In the genomic region with DNA sequence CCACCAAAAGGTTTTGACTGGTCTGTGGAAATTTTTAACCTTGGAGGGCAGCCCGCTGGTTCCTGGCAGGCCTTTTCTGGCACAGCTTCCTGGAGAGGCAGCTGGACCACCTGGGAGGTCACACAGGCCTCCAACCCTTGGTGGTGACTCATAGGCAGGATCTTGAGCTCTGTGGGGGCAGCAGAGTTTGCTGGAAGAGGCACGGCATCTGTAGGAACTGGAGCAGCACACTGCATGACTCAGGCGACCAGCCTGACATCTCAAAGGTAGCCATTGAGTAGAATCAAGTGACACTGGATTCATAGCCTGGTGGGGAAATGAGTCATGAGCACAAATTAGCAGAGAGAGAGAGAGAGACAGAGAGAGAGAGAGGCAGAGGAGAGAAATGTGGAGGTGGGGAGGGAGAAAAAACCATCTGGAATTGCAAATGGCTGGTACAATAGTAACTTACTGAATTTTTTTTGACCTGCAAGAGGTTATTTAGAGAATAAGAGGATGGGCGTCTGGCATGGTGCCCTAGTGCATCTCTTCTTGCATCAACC, we compare ENCODE assay signal across 9 cellular contexts. TPM values are rescaled to one million over a fixed set of nuclear protein-coding genes. Genes with fewer than 3 reads are reported as not detected.
DNase-seq lines count a peak whose midpoint lies in the region; ATAC-seq, FAIRE-seq and TF ChIP-seq lines count a peak whose summit lies in the region.
"Had no signal": no experiment of that assay in that cellular context is flagged by ENCODE, and none has a peak within 500 bp of the region (broad histone marks: within the 10 kb centered on the region; RNA-seq: fewer than 3 reads in every experiment).

No MANE protein-coding gene starts in this region.

- ATAC-seq in T-helper 17 cell (no peak), left ventricle myocardium superior (peak; percentile 88), HG03025 (IDR thresholded peaks at IDR 0.05; ENCODE audit: low FRiP score, unreplicated experiment) (no peak), HG03378 (IDR thresholded peaks at IDR 0.05; ENCODE audit: unreplicated experiment) (no peak)

- H3K27ac Mint-ChIP-seq in T-helper 17 cell, result peak overlapping the region; percentile 60
- H3K27ac Mint-ChIP-seq: activated naive CD8-positive, alpha-beta T cell had no signal

- H3K4me3 Mint-ChIP-seq in T-helper 17 cell, result no peak overlapping the region
- H3K4me3 Mint-ChIP-seq: activated naive CD8-positive, alpha-beta T cell had no signal

- no peaks in the 10 kb centered on the region for H3K36me3 Mint-ChIP-seq in T-helper 17 cell (ENCODE audit: low read depth)
- H3K36me3 Mint-ChIP-seq: activated naive CD8-positive, alpha-beta T cell had no signal

- TF ChIP-seq CTCF in D721Med (IDR thresholded peaks at IDR 0.05; ENCODE audit: insufficient read depth, missing control alignments), result no peak

- H3K4me1 Mint-ChIP-seq in T-helper 17 cell, result peaks cover 23% of the 10 kb centered on the region

- intact Hi-C loops in left ventricle myocardium superior (cut with micrococcal nuclease), result no loop called here

- peak; percentile 43 for DNase-seq in stimulated activated CD4-positive, alpha-beta T cell treated with anti-CD3 and anti-CD28 coated beads, Interleukin-1b, Interleukin-23, amount 100 ng/mL, for 48 hours
- DNase-seq in stimulated activated CD4-positive, alpha-beta T cell treated with anti-CD3 and anti-CD28 coated beads, Interleukin-4, amount 100 ng/mL, for 24 hours, result no peak
- DNase-seq in T-helper 17 cell, result no peak
- peak; percentile 44 for DNase-seq in left ventricle myocardium superior
- DNase-seq in HUDEP-2 (lab: John Stamatoyannopoulos, UW; ENCODE audit: unreplicated experiment in 76 of 76), result no peak
- DNase-seq in D721Med (ENCODE audit: insufficient read length, low spot score), result no peak

- peaks cover 12% of the 10 kb centered on the region for H3K27me3 Mint-ChIP-seq in T-helper 17 cell
- H3K27me3 Mint-ChIP-seq: activated naive CD8-positive, alpha-beta T cell had no signal

- H3K9me3 ChIP-seq in T-helper 17 cell (ENCODE audit: control insufficient read depth, low read length, poor library complexity, severe bottlenecking), result no peaks in the 10 kb centered on the region

- FAIRE-seq in D721Med (lab: Jason Lieb, UNC), result no peak

RNA-seq across cellular contexts. Expression of a gene that starts 57.4 kb away (rescaled TPM):
- total RNA-seq in T-helper 17 cell, result not detected
- total RNA-seq in left ventricle myocardium superior, result not detected

Comparison
In these comparisons a context has a peak if more than half of its experiments do, and no peak if none do; other contexts are left out.
1. DNase-seq: peak in stimulated activated CD4-positive, alpha-beta T cell treated with anti-CD3 and anti-CD28 coated beads, Interleukin-1b, Interleukin-23, amount 100 ng/mL, for 48 hours (single experiment) and left ventricle myocardium superior (single experiment); none in stimulated activated CD4-positive, alpha-beta T cell treated with anti-CD3 and anti-CD28 coated beads, Interleukin-4, amount 100 ng/mL, for 24 hours (single experiment), T-helper 17 cell (0 of 3), HUDEP-2 (0 of 76) and D721Med (single experiment).